Comparison of ENCODE assay signal across 8 cellular contexts in the genomic region with DNA sequence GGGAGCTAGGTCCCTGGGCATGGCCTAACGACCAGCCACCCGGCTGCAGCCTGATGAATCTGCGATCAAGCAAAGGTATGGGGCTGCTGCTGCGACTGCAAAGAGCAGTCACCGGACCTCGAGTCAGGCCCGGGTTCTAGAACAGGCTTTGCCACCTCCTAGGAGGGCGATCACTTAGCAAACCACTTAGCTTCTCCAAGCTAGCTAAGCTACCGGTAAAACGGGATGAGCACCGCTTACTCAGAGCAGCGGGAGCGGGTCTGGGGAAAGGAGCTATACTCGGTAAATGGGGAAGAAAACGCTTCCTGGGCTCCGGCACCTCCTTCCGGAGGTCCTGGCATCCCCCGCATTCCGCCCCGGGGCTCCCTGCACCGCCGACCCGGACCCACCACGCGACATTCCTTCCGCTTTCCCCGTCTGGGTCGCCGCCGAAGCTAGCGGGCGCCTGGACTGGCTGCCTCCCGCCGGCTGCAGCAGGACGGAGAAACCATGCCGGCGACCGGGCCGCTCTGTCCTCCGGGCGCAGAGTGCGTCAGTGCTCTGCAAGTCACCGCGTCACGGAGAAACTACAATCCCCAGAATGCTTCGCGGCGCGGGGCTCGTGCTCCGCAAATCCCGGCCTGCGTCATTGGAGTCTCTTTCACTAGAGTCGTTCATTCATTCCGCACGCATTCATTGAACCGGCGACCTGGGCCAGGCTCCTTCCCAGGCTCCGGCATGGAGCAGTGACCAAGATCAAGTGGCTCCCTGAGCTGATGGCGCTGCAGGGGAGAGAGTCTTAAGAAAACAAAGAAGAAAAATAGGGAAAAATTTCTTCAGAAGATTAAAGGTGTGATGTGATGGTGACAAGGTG. TPM values are rescaled to one million over a fixed set of nuclear protein-coding genes. Genes with fewer than 3 reads are reported as not detected.
DNase-seq lines count a peak whose midpoint lies in the region; ATAC-seq and TF ChIP-seq lines count a peak whose summit lies in the region.

LSM10 (minus strand) TSS at position 531 of the 853 bp plus-strand sequence. CDS start 3,779 bp downstream, outside the sequence.

- H3K27ac Mint-ChIP-seq in activated T-helper 2 cell treated with anti-CD3 and anti-CD28 coated beads, Interferon-gamma antibody, Interleukin-2, Interleukin-4, amounts not matched to agents 10 μg/mL and 5 μg/mL and 100 μg/mL, durations not matched to agents 14 hours and 24 hours and 36 hours, result peak within 1 kb of the TSS; percentile 100
- H3K27ac Mint-ChIP-seq in natural killer cell, result peak within 1 kb of the TSS; percentile 99 to 100

- peak; percentile 95 for DNase-seq in EL
- peak; percentile 95 for DNase-seq in H7
- peak; percentile 95 for DNase-seq in M059J (ENCODE audit: low read depth)
- DNase-seq in activated T-helper 2 cell treated with anti-CD3 and anti-CD28 coated beads, Interferon-gamma antibody, Interleukin-2, Interleukin-4, amounts not matched to agents 10 μg/mL and 5 μg/mL and 100 μg/mL, durations not matched to agents 14 hours and 24 hours and 36 hours (ENCODE audit: low spot score), result peak; percentile 86
- peak; percentile 92 for DNase-seq in fibroblast of mammary gland (ENCODE audit: low read depth)
- DNase-seq in natural killer cell, result peak; percentile 85
- peak; percentile 86 for DNase-seq in stimulated activated naive CD4-positive, alpha-beta T cell treated with Interleukin-2 at 50 U/mL for 16 hours (lab: John Stamatoyannopoulos, UW)

- intact Hi-C loops in activated T-helper 2 cell treated with anti-CD3 and anti-CD28 coated beads, Interferon-gamma antibody, Interleukin-2, Interleukin-4, amounts not matched to agents 10 μg/mL and 5 μg/mL and 100 μg/mL, durations not matched to agents 14 hours and 24 hours and 36 hours (cut with micrococcal nuclease), result loop anchor here (1.0 to 5.0 kb wide), 3 partner anchors 11 to 65 kb away; partner anchors contain the start of gene MRPS15
- intact Hi-C loops in natural killer cell (cut with micrococcal nuclease), result loop anchor here (1.0 kb wide), 1 partner anchor 11 kb away; no protein-coding TSS in a partner anchor

- TF ChIP-seq CTCF in fibroblast of mammary gland (conservative IDR thresholded peaks at IDR 0.05; ENCODE audit: control insufficient read depth, insufficient read depth, low read depth, low read length), result no peak
- TF ChIP-seq CTCF in natural killer cell (IDR thresholded peaks at IDR 0.05), result no peak

- peak within 1 kb of the TSS; percentile 99 for H3K4me3 Mint-ChIP-seq in activated T-helper 2 cell treated with anti-CD3 and anti-CD28 coated beads, Interferon-gamma antibody, Interleukin-2, Interleukin-4, amounts not matched to agents 10 μg/mL and 5 μg/mL and 100 μg/mL, durations not matched to agents 14 hours and 24 hours and 36 hours (ENCODE audit: low read depth)
- H3K4me3 Mint-ChIP-seq in natural killer cell, result peak within 1 kb of the TSS; percentile 100

- H3K36me3 Mint-ChIP-seq in activated T-helper 2 cell treated with anti-CD3 and anti-CD28 coated beads, Interferon-gamma antibody, Interleukin-2, Interleukin-4, amounts not matched to agents 10 μg/mL and 5 μg/mL and 100 μg/mL, durations not matched to agents 14 hours and 24 hours and 36 hours (ENCODE audit: low read depth), result peaks cover 25% of the 10 kb centered on the region
- no peaks in the 10 kb centered on the region for H3K36me3 Mint-ChIP-seq in natural killer cell

- H3K4me3 ChIP-seq in H7 (ENCODE audit: insufficient read depth, low read depth, low read length), result peak within 1 kb of the TSS; percentile 76
- H3K4me3 ChIP-seq in fibroblast of mammary gland (ENCODE audit: control insufficient read depth, low read depth, low read length), result peak within 1 kb of the TSS; percentile 95

- H3K27me3 ChIP-seq in H7 (ENCODE audit: control insufficient read depth, insufficient read depth, low read length), result no peaks in the 10 kb centered on the region

- peaks cover 10% of the 10 kb centered on the region for H3K36me3 ChIP-seq in H7 (replicated peaks; ENCODE audit: control insufficient read depth, insufficient read depth, low read length)

- no peaks in the 10 kb centered on the region for H3K9me3 Mint-ChIP-seq in activated T-helper 2 cell treated with anti-CD3 and anti-CD28 coated beads, Interferon-gamma antibody, Interleukin-2, Interleukin-4, amounts not matched to agents 10 μg/mL and 5 μg/mL and 100 μg/mL, durations not matched to agents 14 hours and 24 hours and 36 hours
- H3K9me3 Mint-ChIP-seq in natural killer cell, result no peaks in the 10 kb centered on the region

- peak; percentile 85 for TF ChIP-seq POLR2A in Raji (IDR thresholded peaks at IDR 0.05; ENCODE audit: insufficient read depth, low read depth, low read length)

- ATAC-seq in natural killer cell, result peak; percentile 59 to 72 (median 60)

- H3K27me3 Mint-ChIP-seq in activated T-helper 2 cell treated with anti-CD3 and anti-CD28 coated beads, Interferon-gamma antibody, Interleukin-2, Interleukin-4, amounts not matched to agents 10 μg/mL and 5 μg/mL and 100 μg/mL, durations not matched to agents 14 hours and 24 hours and 36 hours (ENCODE audit: low read depth), result no peaks in the 10 kb centered on the region
- H3K27me3 Mint-ChIP-seq in natural killer cell (ENCODE audit: low read depth in 2 of 2), result no peaks in the 10 kb centered on the region

- peaks cover 19% of the 10 kb centered on the region for H3K4me1 Mint-ChIP-seq in activated T-helper 2 cell treated with anti-CD3 and anti-CD28 coated beads, Interferon-gamma antibody, Interleukin-2, Interleukin-4, amounts not matched to agents 10 μg/mL and 5 μg/mL and 100 μg/mL, durations not matched to agents 14 hours and 24 hours and 36 hours (ENCODE audit: low read depth)
- H3K4me1 Mint-ChIP-seq in natural killer cell, result peaks cover 46 to 48% of the 10 kb centered on the region in 2 donors

RNA-seq across cellular contexts. Expression of gene LSM10, which starts in this region (rescaled TPM):
- total RNA-seq in H7 (2014; rRNA removed; shearing (Covaris generic)), result 14.4 and 14.5 TPM in 2 replicates
- total RNA-seq in M059J (2014; rRNA removed; shearing (Covaris generic)), result 6.8 and 7.6 TPM in 2 replicates
- 48.4 and 55.3 TPM in 2 replicates for total RNA-seq in activated T-helper 2 cell treated with anti-CD3 and anti-CD28 coated beads, Interferon-gamma antibody, Interleukin-2, Interleukin-4, amounts not matched to agents 10 μg/mL and 5 μg/mL and 100 μg/mL, durations not matched to agents 14 hours and 24 hours and 36 hours
- 10 to 100 TPM; 25.2 to 30.4 (median 26.6) TPM for total RNA-seq in natural killer cell

Comparison
In these comparisons a context has a peak if more than half of its experiments do, and no peak if none do; other contexts are left out.
1. Peak in every context shown above with its lines: DNase-seq, ATAC-seq and H3K4me3 ChIP-seq.